Comparison of ENCODE assay signal across 19 cellular contexts in genomic region chr5:176825234-176825633, GRCh38. TPM values are rescaled to one million over a fixed set of nuclear protein-coding genes. Genes with fewer than 3 reads are reported as not detected.
DNase-seq lines count a peak whose midpoint lies in the region; ATAC-seq and TF ChIP-seq lines count a peak whose summit lies in the region.
"Had no signal": no experiment of that assay in that cellular context is flagged by ENCODE, and none has a peak within 500 bp of the region (broad histone marks: within the 10 kb centered on the region; RNA-seq: fewer than 3 reads in every experiment).

No MANE protein-coding gene starts in this region.

- no peaks in the 10 kb centered on the region for H3K9me3 ChIP-seq in left ventricle myocardium inferior (replicated peaks)
- H3K9me3 ChIP-seq: A549; BLaER1 treated with 17β-estradiol and CSF1 and Interleukin-3, amounts not matched to agents 10 nM and 100 nM; Caco-2 had no signal

- peaks cover 3% of the 10 kb centered on the region for H3K36me3 Mint-ChIP-seq in endothelial cell (ENCODE audit: low read depth, unreplicated experiment)
- H3K36me3 Mint-ChIP-seq: CD8-positive, alpha-beta T cell had no signal

- H3K27me3 ChIP-seq in left ventricle myocardium inferior (ENCODE audit: low read depth) = peaks cover 42% of the 10 kb centered on the region

- no peaks in the 10 kb centered on the region for H3K36me3 ChIP-seq in left ventricle myocardium inferior
- H3K36me3 ChIP-seq: BLaER1 treated with 17β-estradiol and CSF1 and Interleukin-3, amounts not matched to agents 10 nM and 100 nM had no signal

- no peak overlapping the region for H3K4me3 ChIP-seq in left ventricle myocardium inferior
- H3K4me3 ChIP-seq: A549; BLaER1 treated with 17β-estradiol and CSF1 and Interleukin-3, amounts not matched to agents 10 nM and 100 nM had no signal

- H3K27ac ChIP-seq in left ventricle myocardium inferior (replicated peaks) (no peak overlapping the region), VCaP (peak overlapping the region; percentile 62)
- H3K27ac ChIP-seq: 22Rv1; A549; BLaER1 treated with 17β-estradiol and CSF1 and Interleukin-3, amounts not matched to agents 10 nM and 100 nM; C4-2B had no signal

- intact Hi-C loops in left ventricle myocardium superior (cut with micrococcal nuclease) (no loop called here), left ventricle myocardium inferior (cut with micrococcal nuclease) (no loop called here)

- no peak for TF ChIP-seq CTCF in left ventricle myocardium inferior (IDR thresholded peaks at IDR 0.05; ENCODE audit: borderline replicate concordance)
- no peak for TF ChIP-seq CTCF in VCaP (conservative IDR thresholded peaks at IDR 0.05)
- TF ChIP-seq CTCF in endothelial cell (IDR thresholded peaks at IDR 0.05; ENCODE audit: unreplicated experiment) = no peak

- peak overlapping the region; percentile 35 for H3K4me3 Mint-ChIP-seq in endothelial cell (ENCODE audit: unreplicated experiment)
- H3K4me3 Mint-ChIP-seq: B cell; CD4-positive, alpha-beta T cell; CD8-positive, alpha-beta T cell had no signal

- H3K27ac Mint-ChIP-seq in endothelial cell (ENCODE audit: unreplicated experiment) = no peak overlapping the region
- H3K27ac Mint-ChIP-seq: B cell; CD4-positive, alpha-beta T cell; CD8-positive, alpha-beta T cell had no signal

- no peaks in the 10 kb centered on the region for H3K9me3 Mint-ChIP-seq in endothelial cell (ENCODE audit: unreplicated experiment)
- H3K9me3 Mint-ChIP-seq: CD4-positive, alpha-beta T cell; CD8-positive, alpha-beta T cell had no signal

- no peaks in the 10 kb centered on the region for H3K4me1 Mint-ChIP-seq in endothelial cell (ENCODE audit: unreplicated experiment)
- H3K4me1 Mint-ChIP-seq: B cell had no signal

- H3K27me3 Mint-ChIP-seq in endothelial cell (ENCODE audit: unreplicated experiment) = peaks cover 9% of the 10 kb centered on the region

- H3K4me1 ChIP-seq in left ventricle myocardium inferior = no peaks in the 10 kb centered on the region
- H3K4me1 ChIP-seq: A549 had no signal

- ATAC-seq in left ventricle myocardium superior = no peak
- no peak for ATAC-seq in esophagus mucosa
- ATAC-seq in GM19467 (IDR thresholded peaks at IDR 0.05; ENCODE audit: unreplicated experiment) = no peak
- ATAC-seq: CD8-positive, alpha-beta T cell had no signal

- DNase-seq in left ventricle myocardium superior (peak; percentile 15), left ventricle myocardium inferior (no peak), endothelial cell (ENCODE audit: low spot score) (no peak), inferior parietal cortex (ENCODE audit: extremely low spot score) (no peak)
- DNase-seq: AML-193; Caco-2; Calu3; CD4-positive, alpha-beta T cell; CD8-positive, alpha-beta T cell; DMS79 treated with DMSO at 0.1 percent for 48 hours; GF-D8 had no signal

RNA-seq across cellular contexts. Expression of gene UNC5A, which starts 14.9 kb away (rescaled TPM):
- total RNA-seq in left ventricle myocardium superior (0.22 TPM), left ventricle myocardium inferior (not detected), endothelial cell (ENCODE audit: unreplicated experiment) (not detected), esophagus mucosa (not detected)
- total RNA-seq: B cell; Caco-2; CD4-positive, alpha-beta T cell; CD8-positive, alpha-beta T cell had no signal
